In the genomic region with DNA sequence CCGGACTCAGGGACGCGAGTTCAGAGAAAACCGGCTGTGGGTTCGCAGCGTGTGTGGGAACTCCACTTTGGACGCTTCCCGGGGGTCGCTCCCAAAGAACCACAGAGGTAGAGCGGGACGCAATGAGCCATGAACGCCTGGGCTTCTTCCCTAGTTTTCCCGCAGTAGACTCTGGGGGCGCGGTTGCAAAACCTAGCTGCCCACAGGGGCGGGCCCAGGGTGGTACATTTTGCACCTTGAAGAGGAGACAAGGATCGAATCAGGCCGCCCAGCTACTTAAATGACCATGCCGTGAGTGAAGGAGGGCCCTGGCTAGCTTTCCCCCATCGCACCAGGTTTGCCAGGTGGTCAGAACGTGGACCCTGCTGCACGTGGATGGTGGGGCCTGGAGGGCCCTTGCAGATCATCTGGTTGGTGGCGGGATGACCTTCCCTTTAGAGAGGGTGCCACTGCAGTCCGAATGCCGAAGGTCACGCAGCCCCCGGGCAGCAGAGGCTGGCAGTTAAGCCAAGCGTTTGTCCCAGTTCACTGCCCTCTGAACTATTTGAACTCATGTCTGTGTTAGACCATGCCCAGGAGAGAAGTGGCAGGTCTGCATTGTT, we compare ENCODE assay signal across 1 cellular context.
TF ChIP-seq lines count a peak whose summit lies in the region.

No MANE protein-coding gene starts in this region.

TF ChIP-seq in HepG2, 621 proteins besides CTCF, POLR2A, EP300 and RAD21 (continued from another document):
- TF ChIP-seq, protein P1, sequence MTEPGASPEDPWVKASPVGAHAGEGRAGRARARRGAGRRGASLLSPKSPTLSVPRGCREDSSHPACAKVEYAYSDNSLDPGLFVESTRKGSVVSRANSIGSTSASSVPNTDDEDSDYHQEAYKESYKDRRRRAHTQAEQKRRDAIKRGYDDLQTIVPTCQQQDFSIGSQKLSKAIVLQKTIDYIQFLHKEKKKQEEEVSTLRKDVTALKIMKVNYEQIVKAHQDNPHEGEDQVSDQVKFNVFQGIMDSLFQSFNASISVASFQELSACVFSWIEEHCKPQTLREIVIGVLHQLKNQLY (CRISPR knock-in tag; IDR thresholded peaks at IDR 0.05) = no peak
- TF ChIP-seq, protein P2, sequence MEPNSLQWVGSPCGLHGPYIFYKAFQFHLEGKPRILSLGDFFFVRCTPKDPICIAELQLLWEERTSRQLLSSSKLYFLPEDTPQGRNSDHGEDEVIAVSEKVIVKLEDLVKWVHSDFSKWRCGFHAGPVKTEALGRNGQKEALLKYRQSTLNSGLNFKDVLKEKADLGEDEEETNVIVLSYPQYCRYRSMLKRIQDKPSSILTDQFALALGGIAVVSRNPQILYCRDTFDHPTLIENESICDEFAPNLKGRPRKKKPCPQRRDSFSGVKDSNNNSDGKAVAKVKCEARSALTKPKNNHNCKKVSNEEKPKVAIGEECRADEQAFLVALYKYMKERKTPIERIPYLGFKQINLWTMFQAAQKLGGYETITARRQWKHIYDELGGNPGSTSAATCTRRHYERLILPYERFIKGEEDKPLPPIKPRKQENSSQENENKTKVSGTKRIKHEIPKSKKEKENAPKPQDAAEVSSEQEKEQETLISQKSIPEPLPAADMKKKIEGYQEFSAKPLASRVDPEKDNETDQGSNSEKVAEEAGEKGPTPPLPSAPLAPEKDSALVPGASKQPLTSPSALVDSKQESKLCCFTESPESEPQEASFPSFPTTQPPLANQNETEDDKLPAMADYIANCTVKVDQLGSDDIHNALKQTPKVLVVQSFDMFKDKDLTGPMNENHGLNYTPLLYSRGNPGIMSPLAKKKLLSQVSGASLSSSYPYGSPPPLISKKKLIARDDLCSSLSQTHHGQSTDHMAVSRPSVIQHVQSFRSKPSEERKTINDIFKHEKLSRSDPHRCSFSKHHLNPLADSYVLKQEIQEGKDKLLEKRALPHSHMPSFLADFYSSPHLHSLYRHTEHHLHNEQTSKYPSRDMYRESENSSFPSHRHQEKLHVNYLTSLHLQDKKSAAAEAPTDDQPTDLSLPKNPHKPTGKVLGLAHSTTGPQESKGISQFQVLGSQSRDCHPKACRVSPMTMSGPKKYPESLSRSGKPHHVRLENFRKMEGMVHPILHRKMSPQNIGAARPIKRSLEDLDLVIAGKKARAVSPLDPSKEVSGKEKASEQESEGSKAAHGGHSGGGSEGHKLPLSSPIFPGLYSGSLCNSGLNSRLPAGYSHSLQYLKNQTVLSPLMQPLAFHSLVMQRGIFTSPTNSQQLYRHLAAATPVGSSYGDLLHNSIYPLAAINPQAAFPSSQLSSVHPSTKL (CRISPR knock-in tag; IDR thresholded peaks at IDR 0.05) = peak; percentile 5; the same call in 1 of the 2 replicates
- TF ChIP-seq KDM4B (CRISPR knock-in tag; IDR thresholded peaks at IDR 0.05) (no peak), HOXA3 (CRISPR knock-in tag; IDR thresholded peaks at IDR 0.05) (0 out of 2 replicates have a peak, but pooled peaks have one; percentile 33), ZNF788 (CRISPR knock-in tag; IDR thresholded peaks at IDR 0.05; ENCODE audit: borderline replicate concordance) (0 out of 2 replicates have a peak, but pooled peaks have one; percentile 30), ZNF292 (CRISPR knock-in tag; IDR thresholded peaks at IDR 0.05; ENCODE audit: borderline replicate concordance, low read depth) (peak; percentile 69; the same call in 1 of the 2 replicates), ZFP36L1 (CRISPR knock-in tag; IDR thresholded peaks at IDR 0.05) (no peak), NFIB (CRISPR knock-in tag; IDR thresholded peaks at IDR 0.05; ENCODE audit: borderline replicate concordance) (0 out of 2 replicates have a peak, but pooled peaks have one; percentile 62), HES4 (CRISPR knock-in tag; IDR thresholded peaks at IDR 0.05; ENCODE audit: borderline replicate concordance) (0 out of 2 replicates have a peak, but pooled peaks have one; percentile 25), ZNF879 (CRISPR knock-in tag; IDR thresholded peaks at IDR 0.05) (0 out of 2 replicates have a peak, but pooled peaks have one; percentile 46), ZBTB7B (CRISPR knock-in tag; IDR thresholded peaks at IDR 0.05) (peak; percentile 78), ZNF44 (CRISPR knock-in tag; IDR thresholded peaks at IDR 0.05) (no peak), SCMH1 (CRISPR knock-in tag; IDR thresholded peaks at IDR 0.05; ENCODE audit: borderline replicate concordance) (no peak), ZSCAN31 (CRISPR knock-in tag; IDR thresholded peaks at IDR 0.05; ENCODE audit: low read depth) (0 out of 2 replicates have a peak, but pooled peaks have one; percentile 63), SNAI1 (CRISPR knock-in tag; IDR thresholded peaks at IDR 0.05; ENCODE audit: borderline replicate concordance) (no peak), ZMYM4 (CRISPR knock-in tag; IDR thresholded peaks at IDR 0.05) (no peak), RNF2 (conservative IDR thresholded peaks at IDR 0.05; ENCODE audit: low read depth) (peak; percentile 63; the same call in 1 of the 2 replicates), HNRNPL (IDR thresholded peaks at IDR 0.05; ENCODE audit: low read depth, low read length) (peak; percentile 84), PPARG (CRISPR knock-in tag; conservative IDR thresholded peaks at IDR 0.05) (0 out of 2 replicates have a peak, but pooled peaks have one; percentile 8)
- TF ChIP-seq, protein P3, sequence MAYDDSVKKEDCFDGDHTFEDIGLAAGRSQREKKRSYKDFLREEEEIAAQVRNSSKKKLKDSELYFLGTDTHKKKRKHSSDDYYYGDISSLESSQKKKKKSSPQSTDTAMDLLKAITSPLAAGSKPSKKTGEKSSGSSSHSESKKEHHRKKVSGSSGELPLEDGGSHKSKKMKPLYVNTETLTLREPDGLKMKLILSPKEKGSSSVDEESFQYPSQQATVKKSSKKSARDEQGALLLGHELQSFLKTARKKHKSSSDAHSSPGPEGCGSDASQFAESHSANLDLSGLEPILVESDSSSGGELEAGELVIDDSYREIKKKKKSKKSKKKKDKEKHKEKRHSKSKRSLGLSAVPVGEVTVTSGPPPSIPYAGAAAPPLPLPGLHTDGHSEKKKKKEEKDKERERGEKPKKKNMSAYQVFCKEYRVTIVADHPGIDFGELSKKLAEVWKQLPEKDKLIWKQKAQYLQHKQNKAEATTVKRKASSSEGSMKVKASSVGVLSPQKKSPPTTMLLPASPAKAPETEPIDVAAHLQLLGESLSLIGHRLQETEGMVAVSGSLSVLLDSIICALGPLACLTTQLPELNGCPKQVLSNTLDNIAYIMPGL (CRISPR knock-in tag; IDR thresholded peaks at IDR 0.05; ENCODE audit: borderline replicate concordance in 1 of 2, low read depth in 1 of 2) = peak in 1 of 2 experiments; percentile 56; a peak in 2 of 4 replicates
- TF ChIP-seq, protein P4, sequence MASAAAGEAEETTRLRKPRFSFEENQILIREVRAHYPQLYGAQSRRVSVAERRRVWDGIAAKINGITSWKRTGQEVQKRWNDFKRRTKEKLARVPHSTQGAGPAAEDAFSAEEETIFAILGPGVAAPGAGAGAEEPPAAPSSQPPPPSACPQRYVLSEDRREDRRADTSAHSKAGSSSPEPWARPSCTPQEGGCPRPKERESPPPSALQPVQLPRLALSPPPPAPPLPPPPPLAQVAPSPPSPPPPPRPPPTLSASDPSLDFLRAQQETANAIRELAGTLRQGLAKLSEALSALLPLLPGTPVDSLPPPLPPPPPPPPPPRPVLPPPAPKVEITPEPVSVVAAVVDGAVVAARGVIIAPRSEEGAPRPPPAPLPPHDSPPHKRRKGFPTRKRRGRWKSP (CRISPR knock-in tag; IDR thresholded peaks at IDR 0.05) = no peak
- TF ChIP-seq, protein P5, sequence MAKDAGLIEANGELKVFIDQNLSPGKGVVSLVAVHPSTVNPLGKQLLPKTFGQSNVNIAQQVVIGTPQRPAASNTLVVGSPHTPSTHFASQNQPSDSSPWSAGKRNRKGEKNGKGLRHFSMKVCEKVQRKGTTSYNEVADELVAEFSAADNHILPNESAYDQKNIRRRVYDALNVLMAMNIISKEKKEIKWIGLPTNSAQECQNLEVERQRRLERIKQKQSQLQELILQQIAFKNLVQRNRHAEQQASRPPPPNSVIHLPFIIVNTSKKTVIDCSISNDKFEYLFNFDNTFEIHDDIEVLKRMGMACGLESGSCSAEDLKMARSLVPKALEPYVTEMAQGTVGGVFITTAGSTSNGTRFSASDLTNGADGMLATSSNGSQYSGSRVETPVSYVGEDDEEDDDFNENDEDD (CRISPR knock-in tag; IDR thresholded peaks at IDR 0.05; ENCODE audit: borderline replicate concordance) = 0 out of 2 replicates have a peak, but pooled peaks have one; percentile 32
